8 cellular contexts compared by ENCODE assay signal in the genomic region with DNA sequence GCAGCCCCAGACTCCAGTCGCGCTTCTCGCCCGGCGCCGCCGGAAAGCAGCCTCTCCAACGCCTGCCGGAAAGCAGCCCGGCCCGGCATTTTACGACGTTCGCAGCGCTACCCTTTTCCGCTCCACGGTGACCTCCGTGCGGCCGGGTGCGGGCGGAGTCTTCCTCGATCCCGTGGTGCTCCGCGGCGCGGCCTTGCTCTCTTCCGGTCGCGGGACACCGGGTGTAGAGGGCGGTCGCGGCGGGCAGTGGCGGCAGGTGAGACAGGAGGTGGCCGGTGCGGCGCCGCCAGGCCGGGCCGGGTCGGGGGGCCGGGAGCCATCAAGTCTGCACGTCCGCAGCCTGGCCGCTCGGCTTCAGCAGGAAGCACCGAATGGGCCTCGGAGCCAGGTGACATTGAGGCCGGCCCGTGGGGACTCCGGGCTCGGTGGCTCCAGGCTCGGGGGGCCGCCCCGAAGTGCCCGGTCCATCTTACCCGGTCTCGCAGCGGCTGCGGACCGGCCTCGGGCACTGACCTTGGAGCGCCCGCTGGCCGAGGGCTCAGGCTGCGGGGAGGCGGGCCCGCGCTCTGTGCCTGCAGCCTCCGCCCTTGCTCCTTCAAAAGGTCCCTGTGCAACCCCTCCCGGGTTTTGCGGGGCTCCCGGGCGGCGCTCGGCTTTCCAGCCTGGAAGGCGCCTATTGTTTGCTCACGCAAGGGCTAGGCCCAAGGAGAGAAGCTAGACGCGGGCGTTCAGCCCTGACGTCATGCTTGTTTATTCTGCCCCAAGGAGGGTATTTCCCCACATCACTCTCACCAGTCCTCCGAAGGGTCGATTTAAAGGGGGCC. TPM values are rescaled to one million over a fixed set of nuclear protein-coding genes. Genes with fewer than 3 reads are reported as not detected.
DNase-seq lines count a peak whose midpoint lies in the region; ATAC-seq and TF ChIP-seq lines count a peak whose summit lies in the region.

A gene (plus strand): TSS at position 199 of the 824 bp plus-strand sequence. CDS start 1,511 bp downstream, outside the sequence.
A gene (minus strand): TSS at position 48 of the 824 bp plus-strand sequence. CDS start 249 bp downstream, outside the sequence.

- DNase-seq in DMS79 treated with DMSO at 0.1 percent for 48 hours (lab: John Stamatoyannopoulos, UW) (peak; percentile 36), Peyer's patch (peak; percentile 91 to 98 (median 97)), esophagus muscularis mucosa (ENCODE audit: extremely low spot score) (peak; percentile 97)
- peak; percentile 96 to 97 for DNase-seq in activated T-cell treated with anti-CD3 and anti-CD28 coated beads, Interleukin-2, amount 50 U/mL, for 48 hours
- DNase-seq in stimulated activated CD8-positive, alpha-beta memory T cell treated with anti-CD3 and anti-CD28 coated beads, Interleukin-7, amount 100 ng/mL, for 24 hours (ENCODE audit: low read depth) = peak; percentile 79

- peak; percentile 80 for ATAC-seq in GM21786 (IDR thresholded peaks at IDR 0.05; ENCODE audit: unreplicated experiment)

- H3K36me3 ChIP-seq in KMS-11 (ENCODE audit: insufficient read depth) = peaks cover 11% of the 10 kb centered on the region; the same call in 1 of the 2 replicates
- H3K36me3 ChIP-seq in Peyer's patch = peaks cover 0 to 57% (median 0%) of the 10 kb centered on the region in 3 donors
- peaks cover 7 to 60% (median 58%) of the 10 kb centered on the region in 4 donors for H3K36me3 ChIP-seq in esophagus muscularis mucosa
- H3K36me3 ChIP-seq in muscle layer of duodenum (ENCODE audit: control insufficient read depth in 1 of 2, insufficient read depth in 2 of 2, low read length in 2 of 2) = peaks cover 38 to 48% of the 10 kb centered on the region in 2 donors

- no peaks in the 10 kb centered on the region for H4K20me1 ChIP-seq in KMS-11 (ENCODE audit: insufficient read depth)

- peak; percentile 93 to 96 for TF ChIP-seq POLR2A in Peyer's patch (IDR thresholded peaks at IDR 0.05)
- peak; percentile 77 for TF ChIP-seq POLR2A in esophagus muscularis mucosa (IDR thresholded peaks at IDR 0.05; ENCODE audit: low read depth)

- no peaks in the 10 kb centered on the region for H3K9me3 ChIP-seq in Peyer's patch
- no peaks in the 10 kb centered on the region for H3K9me3 ChIP-seq in esophagus muscularis mucosa
- H3K9me3 ChIP-seq in muscle layer of duodenum (ENCODE audit: control insufficient read depth in 1 of 2, low read length in 2 of 2) = no peaks in the 10 kb centered on the region

- H3K4me2 ChIP-seq in KMS-11 = peak within 1 kb of the TSS; percentile 98

- TF ChIP-seq CTCF in KMS-11 (conservative IDR thresholded peaks at IDR 0.05; ENCODE audit: low read depth, low read length) = no peak
- no peak for TF ChIP-seq CTCF in Peyer's patch (IDR thresholded peaks at IDR 0.05)
- no peak for TF ChIP-seq CTCF in esophagus muscularis mucosa (IDR thresholded peaks at IDR 0.05)

- peaks cover 74% of the 10 kb centered on the region for H3K79me2 ChIP-seq in KMS-11 (ENCODE audit: insufficient read depth, low read depth)

- H3K27me3 ChIP-seq in KMS-11 (ENCODE audit: insufficient read depth, low read depth) (no peaks in the 10 kb centered on the region), Peyer's patch (no peaks in the 10 kb centered on the region), esophagus muscularis mucosa (no peaks in the 10 kb centered on the region), muscle layer of duodenum (ENCODE audit: low read depth, low read length) (no peaks in the 10 kb centered on the region)

- intact Hi-C loops in esophagus muscularis mucosa (cut with DNase I) = no loop called here

- peak within 1 kb of the TSS; percentile 50 for H2AFZ ChIP-seq in KMS-11 (ENCODE audit: low read depth)

- TF ChIP-seq EP300 in esophagus muscularis mucosa (IDR thresholded peaks at IDR 0.05) = no peak

- H3K27ac ChIP-seq in KMS-11 (peak within 1 kb of the TSS; percentile 85), Peyer's patch (peak within 1 kb of the TSS; percentile 86 to 93 (median 92)), esophagus muscularis mucosa (replicated peaks in 1 of 4) (peak within 1 kb of the TSS; percentile 92 to 96 (median 92)), muscle layer of duodenum (ENCODE audit: low read length) (peak within 1 kb of the TSS; percentile 88)

- WGBS in esophagus muscularis mucosa = 0% methylated on average over 2 of the region's 87 CpGs

- H3K4me3 ChIP-seq in KMS-11 (IDR thresholded peaks at IDR 0.05; ENCODE audit: insufficient read depth, low read depth, low read length) = no peak within 1 kb of the TSS
- H3K4me3 ChIP-seq in Peyer's patch = peak within 1 kb of the TSS; percentile 86 to 100 (median 92)
- peak within 1 kb of the TSS; percentile 98 to 100 (median 98) for H3K4me3 ChIP-seq in esophagus muscularis mucosa
- H3K4me3 ChIP-seq in muscle layer of duodenum (ENCODE audit: low read depth in 1 of 2, low read length in 2 of 2) = peak within 1 kb of the TSS; percentile 77 to 98

- peak within 1 kb of the TSS; percentile 96 for H3K9ac ChIP-seq in KMS-11

- peaks cover 18% of the 10 kb centered on the region for H3K4me1 ChIP-seq in KMS-11 (ENCODE audit: low read depth, poor library complexity, severe bottlenecking)
- H3K4me1 ChIP-seq in Peyer's patch = peaks cover 0 to 30% (median 14%) of the 10 kb centered on the region in 4 donors
- peaks cover 29 to 70% (median 55%) of the 10 kb centered on the region in 4 donors for H3K4me1 ChIP-seq in esophagus muscularis mucosa
- peaks cover 4 to 39% of the 10 kb centered on the region in 2 donors for H3K4me1 ChIP-seq in muscle layer of duodenum (ENCODE audit: control insufficient read depth in 1 of 2, insufficient read depth in 2 of 2, low read length in 2 of 2)

RNA-seq across cellular contexts. Expression of the first gene that starts in this region (rescaled TPM):
- 100 to 1,000 TPM; 377 to 758 (median 713) TPM for total RNA-seq in Peyer's patch
- total RNA-seq in esophagus muscularis mucosa = 100 to 1,000 TPM; 555 to 640 (median 575) TPM

RNA-seq across cellular contexts. Expression of the second gene that starts in this region (rescaled TPM):
- total RNA-seq in Peyer's patch (10 to 100 TPM; 37.2 to 38.9 (median 38.5) TPM), esophagus muscularis mucosa (10 to 100 TPM; 26.0 to 41.3 (median 27.6) TPM)

Comparison
In these comparisons a context has a peak if more than half of its experiments do, and no peak if none do; other contexts are left out.
1. DNase-seq: peak in every context shown above with its lines; median percentile 97 in Peyer's patch; 97 in esophagus muscularis mucosa; 96 in activated T-cell treated with anti-CD3 and anti-CD28 coated beads, Interleukin-2, amount 50 U/mL, for 48 hours; 79 in stimulated activated CD8-positive, alpha-beta memory T cell treated with anti-CD3 and anti-CD28 coated beads, Interleukin-7, amount 100 ng/mL, for 24 hours; 36 in DMS79 treated with DMSO at 0.1 percent for 48 hours.